In the genomic region with DNA sequence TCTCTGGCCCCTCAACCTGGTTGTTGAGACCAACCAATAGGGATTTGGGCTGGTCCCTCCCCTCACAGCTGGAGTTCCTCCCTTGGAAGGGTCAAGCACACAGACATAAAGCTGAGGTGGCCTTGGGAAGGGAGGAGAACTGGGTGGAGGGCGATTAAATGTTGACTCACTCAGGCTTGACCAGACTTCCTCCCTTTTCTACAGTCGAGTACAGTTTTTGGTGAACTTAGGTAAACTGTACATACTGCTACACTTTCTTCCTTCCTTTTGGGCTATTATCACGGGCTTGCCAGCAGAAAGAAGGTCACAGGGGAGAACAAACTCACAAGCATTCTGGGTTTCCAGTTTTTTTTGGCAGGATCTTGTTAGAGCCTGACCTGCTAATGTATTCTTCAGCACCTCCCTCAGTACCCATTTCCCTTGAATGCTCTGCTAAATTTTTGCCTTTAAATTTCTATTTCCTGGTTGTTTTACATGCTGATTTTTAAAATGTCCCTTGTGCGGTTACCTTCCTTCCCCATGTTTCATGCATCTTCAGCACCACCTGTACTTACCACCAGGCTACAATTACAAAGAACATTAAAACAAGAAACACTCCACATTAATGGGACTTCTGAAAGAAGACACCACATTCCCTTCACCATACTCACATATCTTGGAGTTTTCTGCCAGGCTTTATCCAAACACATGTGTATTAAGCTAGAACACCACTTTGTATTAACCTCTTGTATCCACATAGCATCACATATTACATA, we compare ENCODE assay signal across 10 cellular contexts.
A peak's percentile ranks its signal among the peaks of the same experiment; 100 is the strongest.
DNase-seq lines count a peak whose midpoint lies in the region; ATAC-seq and TF ChIP-seq lines count a peak whose summit lies in the region.
"Had no signal": no experiment of that assay in that cellular context is flagged by ENCODE, and none has a peak within 500 bp of the region (broad histone marks: within the 10 kb centered on the region; RNA-seq: fewer than 3 reads in every experiment).

No MANE protein-coding gene starts in this region.

- intact Hi-C loops in heart right ventricle (cut with DNase I) (no loop called here), gastrocnemius medialis (cut with DNase I; ENCODE audit: low total_unique reads) (no loop called here)

- H3K9me2 ChIP-seq in GM23338 (ENCODE audit: insufficient read depth) (no peaks in the 10 kb centered on the region), SU-DHL-6 (replicated peaks; ENCODE audit: insufficient read depth, low read length) (no peaks in the 10 kb centered on the region)

- H3K27ac ChIP-seq in GM23338 (ENCODE audit: low read depth) (no peak overlapping the region), SU-DHL-6 (ENCODE audit: low read depth, low read length) (peak overlapping the region; percentile 84), heart right ventricle (peak overlapping the region in 3 of 10 donors; percentile 9 to 51 (median 33)), gastrocnemius medialis (peak overlapping the region in 2 of 4 donors; percentile 6 to 56)

- no peak for DNase-seq in GM23338 (ENCODE audit: low spot score)
- peak in 1 of 2 donors; percentile 11 for DNase-seq in heart right ventricle
- DNase-seq in gastrocnemius medialis, result peak in 1 of 2 donors; percentile 15
- no peak for DNase-seq in NCI-H2107 treated with DMSO at 0.1 percent for 48 hours (lab: John Stamatoyannopoulos, UW; ENCODE audit: unreplicated experiment)
- DNase-seq in activated CD8-positive, alpha-beta memory T cell treated with anti-CD3 and anti-CD28 coated beads, Interleukin-2, amount 50 U/mL, for 48 hours, result no peak
- DNase-seq in mucosa of gallbladder (ENCODE audit: low spot score), result no peak
- DNase-seq: activated gamma-delta T cell, NCI-H1417 had no signal

- H3F3A ChIP-seq in GM23338 (replicated peaks; ENCODE audit: low read depth) (no peaks in the 10 kb centered on the region), SU-DHL-6 (ENCODE audit: insufficient read depth) (0 out of 2 replicates have a peak, but pooled peaks cover 10% of the 10 kb centered on the region)

- H3K4me1 Mint-ChIP-seq in GM23338, result peaks cover 4% of the 10 kb centered on the region

- H3K36me3 Mint-ChIP-seq in GM23338 (ENCODE audit: low read depth), result no peaks in the 10 kb centered on the region

- H3K27ac Mint-ChIP-seq in GM23338, result no peak overlapping the region

- 47 to 60% methylated on average over 4 of the region's 4 CpGs for WGBS in heart right ventricle, 2 donors

- H2AFZ ChIP-seq in GM23338, result no peak overlapping the region
- peak overlapping the region; percentile 87 for H2AFZ ChIP-seq in SU-DHL-6 (ENCODE audit: low read depth, low read length, severe bottlenecking)

- peaks cover 7% of the 10 kb centered on the region; the same call in 1 of the 2 replicates for H3K4me1 ChIP-seq in GM23338 (ENCODE audit: insufficient read depth)
- peaks cover 0 to 19% (median 0%) of the 10 kb centered on the region in 9 donors for H3K4me1 ChIP-seq in heart right ventricle
- peaks cover 0 to 15% of the 10 kb centered on the region in 2 donors for H3K4me1 ChIP-seq in gastrocnemius medialis

- no peaks in the 10 kb centered on the region for H4K20me1 ChIP-seq in GM23338 (replicated peaks; ENCODE audit: insufficient read depth)
- H4K20me1 ChIP-seq in SU-DHL-6 (ENCODE audit: low read depth, low read length), result no peaks in the 10 kb centered on the region

- no peak for TF ChIP-seq POLR2A in gastrocnemius medialis (IDR thresholded peaks at IDR 0.05)

- H3K79me2 ChIP-seq in GM23338 (replicated peaks; ENCODE audit: insufficient read depth) (no peaks in the 10 kb centered on the region), SU-DHL-6 (ENCODE audit: insufficient read depth, low read length) (no peaks in the 10 kb centered on the region)

- peak; percentile 43 for ATAC-seq in GM23338
- ATAC-seq in heart right ventricle, result peak in 7 of 8 donors; percentile 63 to 91 (median 78)
- ATAC-seq in gastrocnemius medialis, result peak; percentile 47 to 82
- no peak for ATAC-seq in GM18517 (IDR thresholded peaks at IDR 0.05; ENCODE audit: unreplicated experiment)

- H3K27me3 Mint-ChIP-seq in GM23338 (ENCODE audit: insufficient read depth, low read depth, poor library complexity), result no peaks in the 10 kb centered on the region

- no peaks in the 10 kb centered on the region for H3K27me3 ChIP-seq in GM23338 (ENCODE audit: insufficient read depth)
- H3K27me3 ChIP-seq in SU-DHL-6 (ENCODE audit: low read length), result no peaks in the 10 kb centered on the region
- no peaks in the 10 kb centered on the region for H3K27me3 ChIP-seq in heart right ventricle
- no peaks in the 10 kb centered on the region for H3K27me3 ChIP-seq in gastrocnemius medialis

- H3K4me3 ChIP-seq in GM23338 (no peak overlapping the region), SU-DHL-6 (ENCODE audit: insufficient read depth, low read length, poor library complexity, severe bottlenecking) (peak overlapping the region; percentile 29), heart right ventricle (no peak overlapping the region), gastrocnemius medialis (no peak overlapping the region)

- H3K9me3 ChIP-seq in SU-DHL-6 (ENCODE audit: insufficient read depth, low read length) (no peaks in the 10 kb centered on the region), heart right ventricle (peaks cover 0 to 5% (median 0%) of the 10 kb centered on the region in 11 donors), gastrocnemius medialis (no peaks in the 10 kb centered on the region)

- peak overlapping the region; percentile 49 for H3K9ac ChIP-seq in SU-DHL-6 (ENCODE audit: low read length)

- H3K4me2 ChIP-seq in GM23338, result no peak overlapping the region
- H3K4me2 ChIP-seq in SU-DHL-6 (ENCODE audit: low read depth, low read length, poor library complexity, severe bottlenecking), result peak overlapping the region; percentile 65

- no peaks in the 10 kb centered on the region for H3K9me3 Mint-ChIP-seq in GM23338

- no peak for TF ChIP-seq CTCF in GM23338 (conservative IDR thresholded peaks at IDR 0.05; ENCODE audit: low read depth in 2 of 2)
- no peak for TF ChIP-seq CTCF in SU-DHL-6 (IDR thresholded peaks at IDR 0.05; ENCODE audit: insufficient read depth, low read length, poor library complexity, severe bottlenecking)
- TF ChIP-seq CTCF in heart right ventricle (IDR thresholded peaks at IDR 0.05), result no peak
- no peak for TF ChIP-seq CTCF in gastrocnemius medialis (IDR thresholded peaks at IDR 0.05 in 4 of 5, conservative IDR thresholded peaks at IDR 0.05 in 1 of 5)

- in situ Hi-C loops in gastrocnemius medialis (cut with MboI; ENCODE audit: low sequenced_read_pairs in 4 of 4), result no loop called here

- no peaks in the 10 kb centered on the region for H3K36me3 ChIP-seq in GM23338 (ENCODE audit: insufficient read depth)
- H3K36me3 ChIP-seq in SU-DHL-6 (ENCODE audit: low read length), result no peaks in the 10 kb centered on the region
- H3K36me3 ChIP-seq in heart right ventricle, result no peaks in the 10 kb centered on the region
- H3K36me3 ChIP-seq in gastrocnemius medialis, result no peaks in the 10 kb centered on the region

- H3K4me3 Mint-ChIP-seq in GM23338, result no peak overlapping the region

TF ChIP-seq in GM23338, 12 proteins besides CTCF, POLR2A, EP300 and RAD21 (continues in another document):
- TF ChIP-seq STAT1 (IDR thresholded peaks at IDR 0.05; ENCODE audit: unreplicated experiment) (no peak), EZH2 (IDR thresholded peaks at IDR 0.05; ENCODE audit: low read depth, unreplicated experiment) (no peak), ZNF114 (CRISPR knock-in tag; IDR thresholded peaks at IDR 0.05) (no peak), POLR2AphosphoS5 (IDR thresholded peaks at IDR 0.05; ENCODE audit: low read depth) (no peak)
- TF ChIP-seq, protein P1, sequence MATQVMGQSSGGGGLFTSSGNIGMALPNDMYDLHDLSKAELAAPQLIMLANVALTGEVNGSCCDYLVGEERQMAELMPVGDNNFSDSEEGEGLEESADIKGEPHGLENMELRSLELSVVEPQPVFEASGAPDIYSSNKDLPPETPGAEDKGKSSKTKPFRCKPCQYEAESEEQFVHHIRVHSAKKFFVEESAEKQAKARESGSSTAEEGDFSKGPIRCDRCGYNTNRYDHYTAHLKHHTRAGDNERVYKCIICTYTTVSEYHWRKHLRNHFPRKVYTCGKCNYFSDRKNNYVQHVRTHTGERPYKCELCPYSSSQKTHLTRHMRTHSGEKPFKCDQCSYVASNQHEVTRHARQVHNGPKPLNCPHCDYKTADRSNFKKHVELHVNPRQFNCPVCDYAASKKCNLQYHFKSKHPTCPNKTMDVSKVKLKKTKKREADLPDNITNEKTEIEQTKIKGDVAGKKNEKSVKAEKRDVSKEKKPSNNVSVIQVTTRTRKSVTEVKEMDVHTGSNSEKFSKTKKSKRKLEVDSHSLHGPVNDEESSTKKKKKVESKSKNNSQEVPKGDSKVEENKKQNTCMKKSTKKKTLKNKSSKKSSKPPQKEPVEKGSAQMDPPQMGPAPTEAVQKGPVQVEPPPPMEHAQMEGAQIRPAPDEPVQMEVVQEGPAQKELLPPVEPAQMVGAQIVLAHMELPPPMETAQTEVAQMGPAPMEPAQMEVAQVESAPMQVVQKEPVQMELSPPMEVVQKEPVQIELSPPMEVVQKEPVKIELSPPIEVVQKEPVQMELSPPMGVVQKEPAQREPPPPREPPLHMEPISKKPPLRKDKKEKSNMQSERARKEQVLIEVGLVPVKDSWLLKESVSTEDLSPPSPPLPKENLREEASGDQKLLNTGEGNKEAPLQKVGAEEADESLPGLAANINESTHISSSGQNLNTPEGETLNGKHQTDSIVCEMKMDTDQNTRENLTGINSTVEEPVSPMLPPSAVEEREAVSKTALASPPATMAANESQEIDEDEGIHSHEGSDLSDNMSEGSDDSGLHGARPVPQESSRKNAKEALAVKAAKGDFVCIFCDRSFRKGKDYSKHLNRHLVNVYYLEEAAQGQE (IDR thresholded peaks at IDR 0.05; ENCODE audit: unreplicated experiment), result no peak
